Comparison of ENCODE assay signal across 26 cellular contexts in the genomic region with DNA sequence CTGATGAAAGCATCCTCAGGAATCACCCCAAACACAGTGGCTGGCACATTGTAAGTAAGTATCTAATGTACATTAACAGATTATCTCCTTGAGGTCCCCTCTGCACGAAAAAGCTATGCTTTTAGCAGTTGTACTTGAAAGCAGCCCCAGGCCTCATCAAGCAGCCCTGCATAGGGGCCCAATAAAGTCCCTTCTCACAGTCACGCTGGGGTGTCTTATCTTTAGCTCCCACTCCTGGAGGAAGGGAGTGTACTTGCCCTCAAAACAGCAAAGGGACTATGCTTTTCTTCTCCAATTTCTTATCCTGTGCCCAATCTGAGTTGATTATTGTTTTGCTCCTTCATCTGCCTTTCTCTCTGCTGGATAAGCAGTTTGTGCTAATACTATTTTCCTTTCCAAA.
"Had no signal": no experiment of that assay in that cellular context is flagged by ENCODE, and none has a peak within 500 bp of the region (broad histone marks: within the 10 kb centered on the region; RNA-seq: fewer than 3 reads in every experiment).

No MANE protein-coding gene starts in this region.

- H3K4me1 ChIP-seq: esophagus squamous epithelium, gastroesophageal sphincter had no signal

- H3K4me3 ChIP-seq: coronary artery, dorsolateral prefrontal cortex, esophagus squamous epithelium, gastroesophageal sphincter had no signal

- DNase-seq: activated CD4-positive, alpha-beta memory T cell treated with anti-CD3 and anti-CD28 coated beads, Interleukin-2, amount 10 ng/mL, durations not matched to agents 7 days and 5 days; activated CD4-positive, alpha-beta T cell treated with anti-CD3 and anti-CD28 coated beads for 4 hours; activated CD4-positive, alpha-beta T cell treated with anti-CD3 and anti-CD28 coated beads, Interleukin-2, amount 10 ng/mL, durations not matched to agents 7 days and 5 days; activated CD4-positive, alpha-beta T cell treated with anti-CD3 and anti-CD28 coated beads, Interleukin-2, amount 50 U/mL, for 4 hours; activated CD4-positive, CD25-positive, alpha-beta regulatory T cell; activated CD4-positive, CD25-positive, alpha-beta regulatory T cell treated with anti-CD3 and anti-CD28 coated beads, Interleukin-2, amount 50 U/mL, for 72 hours; activated CD8-positive, alpha-beta memory T cell treated with anti-CD3 and anti-CD28 coated beads, Interleukin-2, amount 50 U/mL, for 48 hours; activated gamma-delta T cell; activated naive CD4-positive, alpha-beta T cell; activated naive CD4-positive, alpha-beta T cell treated with anti-CD3 and anti-CD28 coated beads, Interleukin-2, amount 10 ng/mL, durations not matched to agents 7 days and 5 days; activated naive CD8-positive, alpha-beta T cell treated with anti-CD3 and anti-CD28 coated beads, Interleukin-2, amount 10 ng/mL, durations not matched to agents 7 days and 5 days; activated T-cell treated with anti-CD3 and anti-CD28 coated beads for 4 hours; activated T-cell treated with anti-CD3 and anti-CD28 coated beads, Interleukin-2, amount 50 U/mL, for 24 hours; activated T-cell treated with anti-CD3 and anti-CD28 coated beads, Interleukin-2, amount 50 U/mL, for 72 hours; amniotic stem cell; brain microvascular endothelial cell; dorsolateral prefrontal cortex; effector memory CD4-positive, alpha-beta T cell; endodermal cell; esophagus squamous epithelium; foreskin melanocyte; T-helper 1 cell; T-helper 17 cell; T1000 had no signal

- H3K27me3 ChIP-seq: brain microvascular endothelial cell, dorsolateral prefrontal cortex, esophagus squamous epithelium, gastroesophageal sphincter had no signal

- H3K36me3 ChIP-seq: brain microvascular endothelial cell, esophagus squamous epithelium, gastroesophageal sphincter had no signal

- H3K9me3 ChIP-seq: esophagus squamous epithelium, gastroesophageal sphincter had no signal

- H3K27ac ChIP-seq: brain microvascular endothelial cell, coronary artery, dorsolateral prefrontal cortex, esophagus squamous epithelium, gastroesophageal sphincter had no signal
